Comparison of ENCODE assay signal across 16 cellular contexts in the genomic region with DNA sequence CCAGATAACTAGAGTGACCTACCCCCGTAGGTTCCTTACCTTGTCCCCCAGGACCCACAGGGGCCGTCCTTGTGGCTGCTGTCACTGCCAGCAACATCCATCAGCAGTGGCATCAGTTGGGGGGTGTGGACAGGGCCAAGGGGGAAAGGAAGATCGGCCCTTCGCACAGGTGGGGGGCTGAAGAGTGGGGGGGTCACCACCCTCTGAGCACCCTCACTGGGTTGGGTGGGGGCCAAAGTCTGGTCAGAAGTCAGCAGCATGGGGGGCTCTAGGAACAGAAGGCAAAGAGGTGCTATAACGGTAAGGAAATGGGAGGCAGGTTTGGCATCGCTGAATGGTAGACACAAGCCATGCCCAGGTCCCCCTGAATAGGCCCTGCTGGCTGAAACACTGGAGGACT. TPM values are rescaled to one million over a fixed set of nuclear protein-coding genes. Genes with fewer than 3 reads are reported as not detected.
DNase-seq lines count a peak whose midpoint lies in the region; ATAC-seq and TF ChIP-seq lines count a peak whose summit lies in the region.
"Had no signal": no experiment of that assay in that cellular context is flagged by ENCODE, and none has a peak within 500 bp of the region (broad histone marks: within the 10 kb centered on the region; RNA-seq: fewer than 3 reads in every experiment).

No MANE protein-coding gene starts in this region.

- peak; percentile 13 for DNase-seq in activated CD8-positive, alpha-beta memory T cell treated with anti-CD3 and anti-CD28 coated beads for 24 hours
- DNase-seq in activated CD8-positive, alpha-beta memory T cell treated with anti-CD3 and anti-CD28 coated beads, Interleukin-2, amount 10 ng/mL, durations not matched to agents 7 days and 5 days: no peak
- DNase-seq in osteocyte (ENCODE audit: extremely low spot score, unreplicated experiment) (peak; percentile 76), HAP-1 (ENCODE audit: low spot score in 2 of 2) (no peak), HUDEP-2 (lab: John Stamatoyannopoulos, UW; ENCODE audit: unreplicated experiment in 76 of 76) (no peak)
- DNase-seq: AML-193; Caco-2; Calu3; CD4-positive, alpha-beta T cell; CD8-positive, alpha-beta T cell; DMS79 treated with DMSO at 0.1 percent for 48 hours; GF-D8 had no signal

- H3K9me3 ChIP-seq in HAP-1: no peaks in the 10 kb centered on the region
- H3K9me3 ChIP-seq: A549, Caco-2 had no signal

- H3K4me3 ChIP-seq in HAP-1: no peak overlapping the region
- H3K4me3 ChIP-seq: A549; BLaER1 treated with 17β-estradiol and CSF1 and Interleukin-3, amounts not matched to agents 10 nM and 100 nM had no signal

- H3K27me3 Mint-ChIP-seq in activated CD8-positive, alpha-beta memory T cell treated with anti-CD3 and anti-CD28 coated beads, Interleukin-2, amount 10 ng/mL, durations not matched to agents 7 days and 5 days: peaks cover 4% of the 10 kb centered on the region
- peaks cover 12% of the 10 kb centered on the region for H3K27me3 Mint-ChIP-seq in osteocyte (ENCODE audit: unreplicated experiment)
- H3K27me3 Mint-ChIP-seq: CD4-positive, alpha-beta T cell had no signal

- H3K4me1 Mint-ChIP-seq in activated CD8-positive, alpha-beta memory T cell treated with anti-CD3 and anti-CD28 coated beads, Interleukin-2, amount 10 ng/mL, durations not matched to agents 7 days and 5 days: no peaks in the 10 kb centered on the region
- H3K4me1 Mint-ChIP-seq in osteocyte (ENCODE audit: unreplicated experiment): no peaks in the 10 kb centered on the region
- H3K4me1 Mint-ChIP-seq: B cell had no signal

- no peak for ATAC-seq in activated CD8-positive, alpha-beta memory T cell treated with anti-CD3 and anti-CD28 coated beads, Interleukin-2, amount 10 ng/mL, durations not matched to agents 7 days and 5 days
- ATAC-seq: A549; CD8-positive, alpha-beta T cell had no signal

- in situ Hi-C loops in HAP-1 (cut with MboI; ENCODE audit: low sequenced_read_pairs): no loop called here

- TF ChIP-seq CTCF in osteocyte (IDR thresholded peaks at IDR 0.05): no peak

- CTCF ChIA-PET in activated CD8-positive, alpha-beta memory T cell treated with anti-CD3 and anti-CD28 coated beads, Interleukin-2, amount 10 ng/mL, durations not matched to agents 7 days and 5 days (lab: Charles Lee): no interaction called here

- no peaks in the 10 kb centered on the region for H3K4me1 ChIP-seq in HAP-1
- H3K4me1 ChIP-seq: A549, Caco-2 had no signal

- H3K36me3 ChIP-seq in HAP-1 (replicated peaks): no peaks in the 10 kb centered on the region
- H3K36me3 ChIP-seq: BLaER1 treated with 17β-estradiol and CSF1 and Interleukin-3, amounts not matched to agents 10 nM and 100 nM had no signal

- H3K27me3 ChIP-seq in HAP-1 (ENCODE audit: low read depth): no peaks in the 10 kb centered on the region
- H3K27me3 ChIP-seq: BLaER1 treated with 17β-estradiol and CSF1 and Interleukin-3, amounts not matched to agents 10 nM and 100 nM had no signal

- no peaks in the 10 kb centered on the region for H3K9me3 Mint-ChIP-seq in activated CD8-positive, alpha-beta memory T cell treated with anti-CD3 and anti-CD28 coated beads, Interleukin-2, amount 10 ng/mL, durations not matched to agents 7 days and 5 days (ENCODE audit: low read depth)
- H3K9me3 Mint-ChIP-seq in osteocyte (ENCODE audit: unreplicated experiment): no peaks in the 10 kb centered on the region
- H3K9me3 Mint-ChIP-seq: CD4-positive, alpha-beta T cell; CD8-positive, alpha-beta T cell had no signal

- H3K36me3 Mint-ChIP-seq in activated CD8-positive, alpha-beta memory T cell treated with anti-CD3 and anti-CD28 coated beads, Interleukin-2, amount 10 ng/mL, durations not matched to agents 7 days and 5 days: no peaks in the 10 kb centered on the region
- no peaks in the 10 kb centered on the region for H3K36me3 Mint-ChIP-seq in osteocyte (ENCODE audit: unreplicated experiment)
- H3K36me3 Mint-ChIP-seq: CD8-positive, alpha-beta T cell had no signal

- H3K27ac Mint-ChIP-seq in activated CD8-positive, alpha-beta memory T cell treated with anti-CD3 and anti-CD28 coated beads, Interleukin-2, amount 10 ng/mL, durations not matched to agents 7 days and 5 days: no peak overlapping the region
- H3K27ac Mint-ChIP-seq in osteocyte (ENCODE audit: unreplicated experiment): no peak overlapping the region
- H3K27ac Mint-ChIP-seq: B cell; CD4-positive, alpha-beta T cell; CD8-positive, alpha-beta T cell had no signal

- H3K4me3 Mint-ChIP-seq in activated CD8-positive, alpha-beta memory T cell treated with anti-CD3 and anti-CD28 coated beads, Interleukin-2, amount 10 ng/mL, durations not matched to agents 7 days and 5 days: no peak overlapping the region
- no peak overlapping the region for H3K4me3 Mint-ChIP-seq in osteocyte (ENCODE audit: unreplicated experiment)
- H3K4me3 Mint-ChIP-seq: B cell; CD4-positive, alpha-beta T cell; CD8-positive, alpha-beta T cell had no signal

RNA-seq across cellular contexts. Expression of a gene that starts 4.6 kb away (rescaled TPM):
- total RNA-seq in activated CD8-positive, alpha-beta memory T cell treated with anti-CD3 and anti-CD28 coated beads, Interleukin-2, amount 10 ng/mL, durations not matched to agents 7 days and 5 days: not detected
- total RNA-seq in osteocyte: not detected in 2 replicates
- total RNA-seq: A172; B cell; Caco-2; Calu3; CD4-positive, alpha-beta T cell; CD8-positive, alpha-beta T cell had no signal

RNA-seq across cellular contexts. Expression of a gene that starts 43.7 kb away (rescaled TPM):
- total RNA-seq in activated CD8-positive, alpha-beta memory T cell treated with anti-CD3 and anti-CD28 coated beads, Interleukin-2, amount 10 ng/mL, durations not matched to agents 7 days and 5 days: 1 to 10 TPM; 5.6 to 7.4 TPM
- total RNA-seq in osteocyte: 4.1 and 7.4 TPM in 2 replicates
- total RNA-seq: A172 had no signal

Comparison
In these comparisons a context has a peak if more than half of its experiments do, and no peak if none do; other contexts are left out.
1. DNase-seq: peak in activated CD8-positive, alpha-beta memory T cell treated with anti-CD3 and anti-CD28 coated beads for 24 hours (single experiment) and osteocyte (single experiment); none in activated CD8-positive, alpha-beta memory T cell treated with anti-CD3 and anti-CD28 coated beads, Interleukin-2, amount 10 ng/mL, durations not matched to agents 7 days and 5 days (single experiment), HAP-1 (0 of 2) and HUDEP-2 (0 of 76).